Comparison of ENCODE assay signal across 8 cellular contexts in genomic region chr11:75867778-75868374, GRCh38. TPM values are rescaled to one million over a fixed set of nuclear protein-coding genes. Genes with fewer than 3 reads are reported as not detected.
DNase-seq lines count a peak whose midpoint lies in the region; ATAC-seq and TF ChIP-seq lines count a peak whose summit lies in the region.

No MANE protein-coding gene starts in this region.

- peaks cover 5% of the 10 kb centered on the region for H3K36me3 Mint-ChIP-seq in central memory CD8-positive, alpha-beta T cell (ENCODE audit: insufficient read depth)

- no peak overlapping the region for H3K9ac ChIP-seq in SU-DHL-6 (ENCODE audit: low read length)

- no peaks in the 10 kb centered on the region for H3K9me3 ChIP-seq in SU-DHL-6 (ENCODE audit: insufficient read depth, low read length)

- H3K9me3 Mint-ChIP-seq in central memory CD8-positive, alpha-beta T cell, result no peaks in the 10 kb centered on the region

- DNase-seq in NCI-H748 (lab: John Stamatoyannopoulos, UW; ENCODE audit: unreplicated experiment), result peak; percentile 57
- DNase-seq in NCI-H748 treated with DMSO at 0.1 percent for 48 hours (lab: John Stamatoyannopoulos, UW), result no peak
- DNase-seq in KG1 (lab: John Stamatoyannopoulos, UW), result peak; percentile 61
- DNase-seq in central memory CD8-positive, alpha-beta T cell (ENCODE audit: low spot score in 2 of 2), result peak in 1 of 2 donors; percentile 15
- peak in 1 of 2 donors; percentile 48 for DNase-seq in left colon
- peak; percentile 30 for DNase-seq in stimulated activated CD8-positive, alpha-beta memory T cell treated with anti-CD3 and anti-CD28 coated beads, Interleukin-15, amount 100 ng/mL, for 1 hour (ENCODE audit: low read depth)
- no peak for DNase-seq in NCI-H524 treated with DMSO at 0.1 percent for 48 hours (lab: John Stamatoyannopoulos, UW)

- H3K79me2 ChIP-seq in SU-DHL-6 (ENCODE audit: insufficient read depth, low read length), result peaks cover 56% of the 10 kb centered on the region

- H3K27me3 Mint-ChIP-seq in central memory CD8-positive, alpha-beta T cell, result no peaks in the 10 kb centered on the region

- no peaks in the 10 kb centered on the region for H3K27me3 ChIP-seq in SU-DHL-6 (ENCODE audit: low read length)

- H3K4me1 Mint-ChIP-seq in central memory CD8-positive, alpha-beta T cell, result peaks cover 13% of the 10 kb centered on the region

- H3K4me2 ChIP-seq in SU-DHL-6 (ENCODE audit: low read depth, low read length, poor library complexity, severe bottlenecking), result no peak overlapping the region

- H3K27ac ChIP-seq in SU-DHL-6 (ENCODE audit: low read depth, low read length), result no peak overlapping the region

- intact Hi-C loops in left colon (cut with DNase I, micrococcal nuclease), result loop anchor here (2.0 to 10.0 kb wide), 3 partner anchors 65 to 153 kb away; partner anchors contain the start of gene MOGAT2 (in 1 of the 2)

- H3K4me3 ChIP-seq in SU-DHL-6 (ENCODE audit: insufficient read depth, low read length, poor library complexity, severe bottlenecking), result no peak overlapping the region

- H4K20me1 ChIP-seq in SU-DHL-6 (ENCODE audit: low read depth, low read length), result peaks cover 5% of the 10 kb centered on the region; the same call in 1 of the 2 replicates

- H3K36me3 ChIP-seq in SU-DHL-6 (ENCODE audit: low read length), result peaks cover 4% of the 10 kb centered on the region; the same call in 1 of the 2 replicates

- peak overlapping the region; percentile 21 for H3K27ac Mint-ChIP-seq in central memory CD8-positive, alpha-beta T cell (ENCODE audit: low read depth)

- H3F3A ChIP-seq in SU-DHL-6 (ENCODE audit: insufficient read depth), result peaks cover 17% of the 10 kb centered on the region; the same call in 1 of the 2 replicates

- no peak overlapping the region for H3K4me3 Mint-ChIP-seq in central memory CD8-positive, alpha-beta T cell

- H2AFZ ChIP-seq in SU-DHL-6 (ENCODE audit: low read depth, low read length, severe bottlenecking), result no peak overlapping the region

- no peaks in the 10 kb centered on the region for H3K9me2 ChIP-seq in SU-DHL-6 (replicated peaks; ENCODE audit: insufficient read depth, low read length)

- no peak for ATAC-seq in central memory CD8-positive, alpha-beta T cell (replicated peaks; ENCODE audit: extremely low read depth, poor library complexity, severe bottlenecking)
- peak; percentile 70 for ATAC-seq in left colon

- peak; percentile 82 for TF ChIP-seq CTCF in SU-DHL-6 (IDR thresholded peaks at IDR 0.05; ENCODE audit: insufficient read depth, low read length, poor library complexity, severe bottlenecking)

RNA-seq across cellular contexts. Expression of gene UVRAG, which starts 52.9 kb away (rescaled TPM):
- total RNA-seq in left colon, result 10 to 100 TPM; 15.9 to 22.4 TPM

Comparison
In these comparisons a context has a peak if more than half of its experiments do, and no peak if none do; other contexts are left out.
1. DNase-seq: peak in NCI-H748 (single experiment), KG1 (single experiment) and stimulated activated CD8-positive, alpha-beta memory T cell treated with anti-CD3 and anti-CD28 coated beads, Interleukin-15, amount 100 ng/mL, for 1 hour (single experiment); none in NCI-H748 treated with DMSO at 0.1 percent for 48 hours (single experiment) and NCI-H524 treated with DMSO at 0.1 percent for 48 hours (single experiment).